In the genomic region with DNA sequence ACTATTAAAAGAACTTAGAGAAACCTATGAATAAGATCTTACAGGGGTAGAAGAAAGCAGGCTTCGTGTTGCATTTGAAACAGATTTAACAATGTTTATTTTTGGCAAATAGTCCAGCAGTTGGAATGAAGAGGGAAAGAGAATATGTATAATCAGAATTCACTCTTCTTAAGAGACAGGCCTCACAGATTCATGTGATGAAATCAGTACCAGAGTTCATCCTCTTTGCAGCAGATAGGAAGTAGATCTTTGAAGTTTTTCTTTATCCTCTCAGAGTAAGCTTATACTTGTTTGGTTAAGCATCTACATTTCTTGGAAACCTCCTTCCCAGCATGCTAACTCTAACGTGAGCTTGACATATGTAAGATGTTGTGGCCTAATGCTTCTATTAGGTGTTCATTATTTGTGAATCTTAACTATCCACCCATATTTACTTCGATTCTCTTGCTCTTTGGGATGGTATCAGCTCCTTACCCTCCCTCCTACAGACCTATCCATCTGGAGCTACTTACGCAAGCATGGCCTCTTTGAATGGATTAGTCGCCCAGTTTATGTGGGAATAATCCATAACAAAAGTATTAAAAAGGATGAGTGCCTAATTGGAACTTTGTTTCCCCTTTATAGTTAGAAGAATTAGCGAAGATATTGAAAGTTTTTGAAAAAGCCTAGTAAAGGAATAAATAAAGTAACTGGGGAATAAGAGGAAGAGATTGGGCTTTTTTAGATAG, we compare ENCODE assay signal across 21 cellular contexts.
"Had no signal": no experiment of that assay in that cellular context is flagged by ENCODE, and none has a peak within 500 bp of the region (broad histone marks: within the 10 kb centered on the region; RNA-seq: fewer than 3 reads in every experiment).

No MANE protein-coding gene starts in this region.

- H3K27ac Mint-ChIP-seq: activated naive CD4-positive, alpha-beta T cell treated with anti-CD3 and anti-CD28 coated beads, Interleukin-2, amount 50 U/mL, for 72 hours; neural progenitor cell; progenitor cell of endocrine pancreas; T-helper 17 cell; type B pancreatic cell had no signal

- H3K27ac ChIP-seq: cardiac muscle cell, neural progenitor cell, right atrium auricular region, stomach, VCaP had no signal

- DNase-seq: activated CD4-positive, alpha-beta T cell treated with anti-CD3 and anti-CD28 coated beads for 1 hour; activated CD8-positive, alpha-beta memory T cell treated with anti-CD3 and anti-CD28 coated beads for 24 hours; activated CD8-positive, alpha-beta memory T cell treated with anti-CD3 and anti-CD28 coated beads, Interleukin-2, amount 50 U/mL, for 48 hours; activated gamma-delta T cell treated with Interleukin-2 at 50 U/mL for 16 hours; foreskin melanocyte; kidney; mucosa of descending colon; naive B cell; stimulated activated CD4-positive, alpha-beta T cell treated with anti-CD3 and anti-CD28 coated beads, Interleukin-15, amount 100 ng/mL, for 24 hours; stimulated activated CD4-positive, alpha-beta T cell treated with anti-CD3 and anti-CD28 coated beads, Interleukin-4, amount 100 ng/mL, for 1 hour; stomach; T-helper 17 cell had no signal

- FAIRE-seq: kidney had no signal

- H3K36me3 ChIP-seq: cardiac muscle cell had no signal

- H3K27me3 ChIP-seq: cardiac muscle cell, neural progenitor cell, right atrium auricular region, stomach had no signal

- H2AFZ ChIP-seq: neural progenitor cell had no signal

- H3K27me3 Mint-ChIP-seq: naive B cell, progenitor cell of endocrine pancreas, T-helper 17 cell, type B pancreatic cell had no signal

- ATAC-seq: activated naive CD4-positive, alpha-beta T cell treated with anti-CD3 and anti-CD28 coated beads, Interleukin-2, amount 50 U/mL, for 72 hours; left lobe of liver; mucosa of descending colon; T-helper 17 cell had no signal

- H3K4me3 ChIP-seq: cardiac muscle cell, lung, mucosa of descending colon, neural progenitor cell, right atrium auricular region, stomach had no signal

- H3K9ac ChIP-seq: neural progenitor cell had no signal

- H3K9me3 Mint-ChIP-seq: activated naive CD4-positive, alpha-beta T cell treated with anti-CD3 and anti-CD28 coated beads, Interleukin-2, amount 50 U/mL, for 72 hours; neural progenitor cell had no signal

- H3K4me1 ChIP-seq: neural progenitor cell, right atrium auricular region, stomach had no signal

- H3K4me3 Mint-ChIP-seq: naive B cell, neural progenitor cell, T-helper 17 cell, type B pancreatic cell had no signal

- H3K4me2 ChIP-seq: neural progenitor cell had no signal

- H3K9me3 ChIP-seq: mucosa of descending colon, right atrium auricular region, stomach had no signal

- H3K4me1 Mint-ChIP-seq: neural progenitor cell had no signal
